ENCODE assay signal across 8 cellular contexts in genomic region chr17:63827002-63827800, GRCh38. TPM values are rescaled to one million over a fixed set of nuclear protein-coding genes. Genes with fewer than 3 reads are reported as not detected.
A peak's percentile ranks its signal among the peaks of the same experiment; 100 is the strongest.
DNase-seq lines count a peak whose midpoint lies in the region; ATAC-seq and TF ChIP-seq lines count a peak whose summit lies in the region.

A gene with protein sequence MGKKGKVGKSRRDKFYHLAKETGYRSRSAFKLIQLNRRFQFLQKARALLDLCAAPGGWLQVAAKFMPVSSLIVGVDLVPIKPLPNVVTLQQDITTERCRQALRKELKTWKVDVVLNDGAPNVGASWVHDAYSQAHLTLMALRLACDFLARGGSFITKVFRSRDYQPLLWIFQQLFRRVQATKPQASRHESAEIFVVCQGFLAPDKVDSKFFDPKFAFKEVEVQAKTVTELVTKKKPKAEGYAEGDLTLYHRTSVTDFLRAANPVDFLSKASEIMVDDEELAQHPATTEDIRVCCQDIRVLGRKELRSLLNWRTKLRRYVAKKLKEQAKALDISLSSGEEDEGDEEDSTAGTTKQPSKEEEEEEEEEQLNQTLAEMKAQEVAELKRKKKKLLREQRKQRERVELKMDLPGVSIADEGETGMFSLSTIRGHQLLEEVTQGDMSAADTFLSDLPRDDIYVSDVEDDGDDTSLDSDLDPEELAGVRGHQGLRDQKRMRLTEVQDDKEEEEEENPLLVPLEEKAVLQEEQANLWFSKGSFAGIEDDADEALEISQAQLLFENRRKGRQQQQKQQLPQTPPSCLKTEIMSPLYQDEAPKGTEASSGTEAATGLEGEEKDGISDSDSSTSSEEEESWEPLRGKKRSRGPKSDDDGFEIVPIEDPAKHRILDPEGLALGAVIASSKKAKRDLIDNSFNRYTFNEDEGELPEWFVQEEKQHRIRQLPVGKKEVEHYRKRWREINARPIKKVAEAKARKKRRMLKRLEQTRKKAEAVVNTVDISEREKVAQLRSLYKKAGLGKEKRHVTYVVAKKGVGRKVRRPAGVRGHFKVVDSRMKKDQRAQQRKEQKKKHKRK (minus strand): TSS chr17:63827663. CDS start chr17:63826902, 761 bp downstream.
PSMC5 (plus strand) TSS chr17:63827431; CDS start chr17:63827491, 60 bp downstream.

- H2BK120ac ChIP-seq in trophoblast cell (ENCODE audit: insufficient read depth, low read length, poor library complexity): peak within 1 kb of the TSS; percentile 60

- H3K4me3 ChIP-seq in trophoblast cell (ENCODE audit: low read depth, low read length) (peak within 1 kb of the TSS; percentile 92), transverse colon (peak within 1 kb of the TSS; percentile 76 to 81 (median 78))

- no peaks in the 10 kb centered on the region for H3K9me3 Mint-ChIP-seq in activated naive CD8-positive, alpha-beta T cell treated with anti-CD3 and anti-CD28 coated beads, Interleukin-2, amount 50 U/mL, for 24 hours

- peaks cover 88% of the 10 kb centered on the region for H3K36me3 Mint-ChIP-seq in activated naive CD8-positive, alpha-beta T cell treated with anti-CD3 and anti-CD28 coated beads, Interleukin-2, amount 50 U/mL, for 24 hours (ENCODE audit: low read depth)

- peak within 1 kb of the TSS; percentile 93 for H3K9ac ChIP-seq in trophoblast cell (ENCODE audit: low read length)

- peak within 1 kb of the TSS; percentile 82 for H2BK5ac ChIP-seq in trophoblast cell (ENCODE audit: low read depth, low read length, poor library complexity)

- H3K9me3 ChIP-seq in trophoblast cell (ENCODE audit: insufficient read depth, low read depth, low read length) (no peaks in the 10 kb centered on the region), transverse colon (no peaks in the 10 kb centered on the region)

- peak; percentile 94 to 98 (median 96) for DNase-seq in NCI-H1417 (lab: John Stamatoyannopoulos, UW)
- peak; percentile 78 to 95 for DNase-seq in SW 1271 (lab: John Stamatoyannopoulos, UW)
- peak; percentile 95 for DNase-seq in activated naive CD8-positive, alpha-beta T cell treated with anti-CD3 and anti-CD28 coated beads, Interleukin-2, amount 50 U/mL, for 24 hours
- DNase-seq in cardiac septum (ENCODE audit: low spot score): peak; percentile 98
- peak; percentile 93 to 95 for DNase-seq in trophoblast cell
- peak; percentile 95 for DNase-seq in transverse colon

- peak within 1 kb of the TSS; percentile 76 for H2AFZ ChIP-seq in trophoblast cell (ENCODE audit: insufficient read depth, low read length, poor library complexity)

- peak within 1 kb of the TSS; percentile 83 for H3K18ac ChIP-seq in trophoblast cell (ENCODE audit: low read length)

- H2BK12ac ChIP-seq in trophoblast cell (ENCODE audit: low read length): no peak within 1 kb of the TSS

- peaks cover 83% of the 10 kb centered on the region for H3K4me1 Mint-ChIP-seq in activated naive CD8-positive, alpha-beta T cell treated with anti-CD3 and anti-CD28 coated beads, Interleukin-2, amount 50 U/mL, for 24 hours

- in situ Hi-C loops in transverse colon (cut with MboI; ENCODE audit: low pct_ligation_motif_present in 1 of 4, low pct_unique_long_range_greater_than_20kb in 1 of 4, low sequenced_read_pairs in 3 of 4): loop anchor here in 1 of 4 donors (5.0 kb wide), 1 partner anchor 50 kb away; no protein-coding TSS in a partner anchor

- peaks cover 13% of the 10 kb centered on the region for H3K79me1 ChIP-seq in trophoblast cell (ENCODE audit: low read length)

- H2AK5ac ChIP-seq in trophoblast cell (ENCODE audit: low read length): peak within 1 kb of the TSS; percentile 40

- H4K91ac ChIP-seq in trophoblast cell (ENCODE audit: low read depth, low read length): peak within 1 kb of the TSS; percentile 74

- H3K4ac ChIP-seq in trophoblast cell (ENCODE audit: low read depth, low read length): peak within 1 kb of the TSS; percentile 71

- H3K4me1 ChIP-seq in trophoblast cell (ENCODE audit: control insufficient read depth in 1 of 2, insufficient read depth in 2 of 2, low read length in 2 of 2): peaks cover 0 to 11% of the 10 kb centered on the region in 2 experiments
- peaks cover 14 to 29% (median 22%) of the 10 kb centered on the region in 4 donors for H3K4me1 ChIP-seq in transverse colon

- intact Hi-C loops in cardiac septum (cut with DNase I) (loop anchor here (2.0 kb wide), 1 partner anchor 52 kb away; the partner anchor contains the start of gene DDX42), transverse colon (cut with DNase I; ENCODE audit: low total_unique reads) (no loop called here)

- H4K12ac ChIP-seq in trophoblast cell (ENCODE audit: low read depth, low read length): peak within 1 kb of the TSS; percentile 88

- peak; percentile 87 for TF ChIP-seq CTCF in GM12874 (IDR thresholded peaks at IDR 0.05; ENCODE audit: insufficient read depth, low read depth, low read length)
- TF ChIP-seq CTCF in transverse colon (IDR thresholded peaks at IDR 0.05): peak; percentile 37 to 84 (median 50)

- H3K27ac ChIP-seq in trophoblast cell (ENCODE audit: low read depth, low read length) (peak within 1 kb of the TSS; percentile 88), transverse colon (peak within 1 kb of the TSS; percentile 88 to 96 (median 93))

- H3K4me3 Mint-ChIP-seq in activated naive CD8-positive, alpha-beta T cell treated with anti-CD3 and anti-CD28 coated beads, Interleukin-2, amount 50 U/mL, for 24 hours: peak within 1 kb of the TSS; percentile 100

- peak within 1 kb of the TSS; percentile 91 for H3K4me2 ChIP-seq in trophoblast cell (ENCODE audit: low read length)

- H3K14ac ChIP-seq in trophoblast cell (ENCODE audit: low read length): peak within 1 kb of the TSS; percentile 84

- peaks cover 49 to 66% of the 10 kb centered on the region in 2 experiments for H3K36me3 ChIP-seq in trophoblast cell (ENCODE audit: control insufficient read depth in 1 of 2, insufficient read depth in 2 of 2, low read length in 2 of 2)
- peaks cover 0 to 60% (median 31%) of the 10 kb centered on the region in 4 donors for H3K36me3 ChIP-seq in transverse colon

- H3K23ac ChIP-seq in trophoblast cell (ENCODE audit: low read length): no peak within 1 kb of the TSS

- TF ChIP-seq POLR2A in transverse colon (IDR thresholded peaks at IDR 0.05): peak; percentile 84

- ATAC-seq in HG02763 (IDR thresholded peaks at IDR 0.05; ENCODE audit: unreplicated experiment): peak; percentile 84
- ATAC-seq in activated naive CD8-positive, alpha-beta T cell treated with anti-CD3 and anti-CD28 coated beads, Interleukin-2, amount 50 U/mL, for 24 hours: peak; percentile 92

- WGBS in trophoblast cell (ENCODE audit: extremely low coverage, insufficient coverage, insufficient read length): no CpG with 5 or more reads among the region's 58 CpGs
- WGBS in transverse colon (ENCODE audit: low coverage in 1 of 2), 2 donors: 0% methylated on average over 4 to 57 of the region's 58 CpGs

- H3K27me3 Mint-ChIP-seq in activated naive CD8-positive, alpha-beta T cell treated with anti-CD3 and anti-CD28 coated beads, Interleukin-2, amount 50 U/mL, for 24 hours: no peaks in the 10 kb centered on the region

- H3K79me2 ChIP-seq in trophoblast cell (ENCODE audit: control insufficient read depth, insufficient read depth, low read length, poor library complexity): peaks cover 13% of the 10 kb centered on the region

- H3K27me3 ChIP-seq in trophoblast cell (ENCODE audit: insufficient read depth, low read length) (no peaks in the 10 kb centered on the region), transverse colon (no peaks in the 10 kb centered on the region)

- H3K27ac Mint-ChIP-seq in activated naive CD8-positive, alpha-beta T cell treated with anti-CD3 and anti-CD28 coated beads, Interleukin-2, amount 50 U/mL, for 24 hours: peak within 1 kb of the TSS; percentile 100

- no peak for TF ChIP-seq EP300 in transverse colon (IDR thresholded peaks at IDR 0.05; ENCODE audit: low read depth)

- peak within 1 kb of the TSS; percentile 89 for H4K8ac ChIP-seq in trophoblast cell (ENCODE audit: low read depth, low read length)

RNA-seq across cellular contexts. Expression of the first gene that starts in this region (rescaled TPM):
- total RNA-seq in cardiac septum (29.9 TPM), transverse colon (10 to 100 TPM; 17.7 to 45.9 (median 34.6) TPM)
- 31.9 and 33.0 TPM in 2 replicates for polyA plus RNA-seq in trophoblast cell (2013)

RNA-seq across cellular contexts. Expression of gene PSMC5, which starts in this region (rescaled TPM):
- total RNA-seq in cardiac septum (109 TPM), transverse colon (100 to 1,000 TPM in 1 of 4 donors, 10 to 100 TPM in 3; 63.2 to 131 (median 77.9) TPM)
- 115 and 118 TPM in 2 replicates for polyA plus RNA-seq in trophoblast cell (2013)

Comparison
In these comparisons a context has a peak if more than half of its experiments do, and no peak if none do; other contexts are left out.
1. Peak in every context shown above with its lines: DNase-seq, ATAC-seq, H3K4me3 ChIP-seq and H3K27ac ChIP-seq.